1 cellular context compared by ENCODE assay signal in the genomic region with DNA sequence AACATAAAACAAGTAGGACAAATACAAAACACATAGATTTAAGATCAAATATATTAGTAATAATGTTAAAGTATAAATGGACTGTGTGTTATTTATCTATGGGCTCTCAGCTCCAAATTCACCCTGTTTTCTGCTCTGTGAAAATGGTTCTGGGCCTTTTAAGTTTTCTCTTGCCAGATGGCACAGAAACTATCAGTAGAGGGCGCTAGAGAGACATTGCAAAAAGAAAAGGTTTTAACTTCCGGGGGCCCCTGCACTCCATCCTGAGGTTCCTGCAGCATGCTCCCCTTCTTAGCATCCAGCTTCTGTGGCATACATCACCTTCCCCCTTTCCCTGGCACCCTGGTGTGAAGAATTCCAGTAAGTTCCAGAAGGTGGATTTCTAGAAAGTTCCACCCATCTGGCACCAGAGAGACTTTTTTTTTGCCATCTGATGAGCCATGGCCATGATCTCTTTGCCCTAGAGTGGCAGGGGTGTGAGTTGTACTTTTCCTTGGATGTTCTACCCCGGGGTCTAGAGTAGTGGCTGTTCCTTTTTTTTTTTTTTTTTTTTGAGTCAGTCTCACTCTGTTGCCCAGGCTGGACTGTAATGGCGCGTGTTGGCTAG.
TF ChIP-seq lines count a peak whose summit lies in the region.

No MANE protein-coding gene starts in this region.

TF ChIP-seq in Ishikawa, 13 proteins besides CTCF, POLR2A, EP300 and RAD21 (continued from another document):
- TF ChIP-seq TAF1 (IDR thresholded peaks at IDR 0.05; ENCODE audit: low read depth) (no peak), NFIC (IDR thresholded peaks at IDR 0.05) (no peak), FOXM1 (IDR thresholded peaks at IDR 0.05; ENCODE audit: borderline replicate concordance, low read depth) (no peak), CEBPB (IDR thresholded peaks at IDR 0.05) (no peak), TCF12 (IDR thresholded peaks at IDR 0.05; ENCODE audit: low read depth) (no peak)
